Comparison of ENCODE assay signal across 15 cellular contexts in the genomic region with DNA sequence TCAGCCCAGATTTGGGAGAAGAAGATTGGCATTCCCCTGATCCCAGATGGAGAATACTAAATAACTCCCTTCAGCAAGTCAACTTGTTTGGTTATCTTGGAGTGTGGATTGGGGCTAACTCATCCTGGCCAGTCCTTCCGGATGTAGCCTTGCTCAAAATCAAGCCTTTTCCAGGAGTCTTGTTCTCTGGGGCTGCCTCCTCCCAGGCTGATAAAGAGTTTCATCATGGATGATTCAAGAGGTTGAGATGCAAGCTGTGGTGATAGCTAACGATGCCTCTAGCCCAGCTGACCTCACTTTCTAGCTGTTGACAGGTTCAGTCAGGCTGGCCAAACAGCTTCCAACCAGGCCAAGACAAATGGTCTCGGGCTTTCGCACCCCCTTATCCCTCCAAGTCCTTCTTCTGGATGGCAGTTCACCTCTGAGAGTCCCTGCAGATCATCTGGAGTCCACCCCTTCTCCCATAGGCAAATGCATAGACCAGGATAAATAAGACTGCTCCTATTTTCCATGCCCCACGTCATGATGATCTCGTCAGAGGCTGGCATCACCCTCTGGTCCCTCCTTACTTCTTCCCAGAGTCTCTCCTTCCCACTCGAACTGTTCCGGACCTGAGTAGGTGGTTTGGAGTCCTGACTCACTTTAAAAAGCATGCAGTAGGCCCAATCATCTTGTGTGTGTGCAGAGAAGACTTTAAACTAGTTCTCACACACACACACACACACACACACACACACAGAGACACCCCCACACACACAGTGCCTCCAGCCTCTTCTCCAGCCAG.
DNase-seq lines count a peak whose midpoint lies in the region; ATAC-seq and TF ChIP-seq lines count a peak whose summit lies in the region.
"Had no signal": no experiment of that assay in that cellular context is flagged by ENCODE, and none has a peak within 500 bp of the region (broad histone marks: within the 10 kb centered on the region; RNA-seq: fewer than 3 reads in every experiment).

No MANE protein-coding gene starts in this region.

- no peak overlapping the region for H3K27ac Mint-ChIP-seq in effector memory CD8-positive, alpha-beta T cell
- H3K27ac Mint-ChIP-seq: CD8-positive, alpha-beta T cell had no signal

- peak; percentile 88 for DNase-seq in AG20443 (ENCODE audit: low spot score)
- DNase-seq in RPMI7951 (ENCODE audit: low read depth): peak; percentile 85
- peak; percentile 92 to 94 for DNase-seq in foreskin fibroblast
- peak; percentile 16 for DNase-seq in occipital lobe (lab: John Stamatoyannopoulos, UW)
- no peak for DNase-seq in effector memory CD8-positive, alpha-beta T cell
- DNase-seq in pons (ENCODE audit: low spot score): no peak
- DNase-seq in activated CD4-positive, alpha-beta T cell treated with anti-CD3 and anti-CD28 coated beads for 48 hours: no peak
- no peak for DNase-seq in Ammon's horn (ENCODE audit: low spot score)
- DNase-seq: activated naive CD4-positive, alpha-beta T cell; CD8-positive, alpha-beta T cell; effector CD4-positive, alpha-beta T cell; NCI-H510A treated with DMSO at 0.1 percent for 48 hours; SJCRH30; stimulated activated CD4-positive, alpha-beta T cell treated with anti-CD3 and anti-CD28 coated beads, Interleukin-2, amount 100 ng/mL, for 24 hours had no signal

- H3K9me3 Mint-ChIP-seq in effector memory CD8-positive, alpha-beta T cell: peaks cover 7 to 10% of the 10 kb centered on the region in 2 donors

- TF ChIP-seq CTCF in foreskin fibroblast (IDR thresholded peaks at IDR 0.05; ENCODE audit: low read depth, low read length): no peak

- no peak for ATAC-seq in effector memory CD8-positive, alpha-beta T cell (replicated peaks)
- ATAC-seq: activated CD4-positive, CD25-positive, alpha-beta regulatory T cell treated with anti-CD3 and anti-CD28 coated beads, Interleukin-2, amount 50 U/mL, for 24 hours; CD8-positive, alpha-beta T cell had no signal

- H3K4me1 Mint-ChIP-seq in effector memory CD8-positive, alpha-beta T cell (ENCODE audit: low read depth in 2 of 2): no peaks in the 10 kb centered on the region

- no peaks in the 10 kb centered on the region for H3K36me3 Mint-ChIP-seq in effector memory CD8-positive, alpha-beta T cell (ENCODE audit: insufficient read depth)
- H3K36me3 Mint-ChIP-seq: CD8-positive, alpha-beta T cell had no signal

- no peaks in the 10 kb centered on the region for H3K27me3 Mint-ChIP-seq in effector memory CD8-positive, alpha-beta T cell

- H3K4me3 Mint-ChIP-seq in effector memory CD8-positive, alpha-beta T cell: no peak overlapping the region
- H3K4me3 Mint-ChIP-seq: CD8-positive, alpha-beta T cell had no signal

- no peak overlapping the region for H3K4me3 ChIP-seq in foreskin fibroblast (ENCODE audit: low read depth in 1 of 2, low read length in 2 of 2)
- H3K4me3 ChIP-seq: SJCRH30 had no signal

Comparison
In these comparisons a context has a peak if more than half of its experiments do, and no peak if none do; other contexts are left out.
1. DNase-seq: peak in AG20443 (single experiment), RPMI7951 (single experiment), foreskin fibroblast (2 of 2) and occipital lobe (single experiment); none in effector memory CD8-positive, alpha-beta T cell (0 of 3), pons (single experiment), activated CD4-positive, alpha-beta T cell treated with anti-CD3 and anti-CD28 coated beads for 48 hours (single experiment) and Ammon's horn (single experiment).